In genomic region chr20:53735536-53736050, GRCh38 we compare ENCODE assay signal across 9 cellular contexts.
A peak's percentile ranks its signal among the peaks of the same experiment; 100 is the strongest.
DNase-seq lines count a peak whose midpoint lies in the region; ATAC-seq, FAIRE-seq and TF ChIP-seq lines count a peak whose summit lies in the region.
"Had no signal": no experiment of that assay in that cellular context is flagged by ENCODE, and none has a peak within 500 bp of the region (broad histone marks: within the 10 kb centered on the region; RNA-seq: fewer than 3 reads in every experiment).

No MANE protein-coding gene starts in this region.

- H3K9me3 ChIP-seq in MM.1S (replicated peaks; ENCODE audit: insufficient read depth, low read length) (no peaks in the 10 kb centered on the region), astrocyte (ENCODE audit: insufficient read depth, low read depth, low read length) (no peaks in the 10 kb centered on the region)

- H3K4me2 ChIP-seq in MM.1S (ENCODE audit: low read depth, low read length) (peak overlapping the region; percentile 90), astrocyte (ENCODE audit: low read length) (peak overlapping the region; percentile 82)

- H3K4me1 Mint-ChIP-seq in Calu3 (ENCODE audit: low read depth, unreplicated experiment) (peaks cover 63% of the 10 kb centered on the region), astrocyte (ENCODE audit: low read depth, unreplicated experiment) (peaks cover 62% of the 10 kb centered on the region), mesothelial cell of epicardium (peaks cover 60% of the 10 kb centered on the region)

- H4K20me1 ChIP-seq in MM.1S (ENCODE audit: insufficient read depth, low read length) (no peaks in the 10 kb centered on the region), astrocyte (ENCODE audit: insufficient read depth, low read length) (no peaks in the 10 kb centered on the region)

- peaks cover 46% of the 10 kb centered on the region for H3F3A ChIP-seq in MM.1S (ENCODE audit: insufficient read depth, low read length)

- H3K27me3 ChIP-seq in MM.1S (replicated peaks; ENCODE audit: insufficient read depth, low read length), result no peaks in the 10 kb centered on the region
- no peaks in the 10 kb centered on the region for H3K27me3 ChIP-seq in astrocyte (ENCODE audit: insufficient read depth, low read length)

- H3K36me3 ChIP-seq in MM.1S (replicated peaks; ENCODE audit: insufficient read depth, low read length), result no peaks in the 10 kb centered on the region
- no peaks in the 10 kb centered on the region for H3K36me3 ChIP-seq in astrocyte (ENCODE audit: insufficient read depth, low read length)

- H3K9ac ChIP-seq in MM.1S (ENCODE audit: low read length) (no peak overlapping the region), astrocyte (ENCODE audit: low read length) (peak overlapping the region; percentile 78)

- H2AFZ ChIP-seq in MM.1S (ENCODE audit: low read length) (peak overlapping the region; percentile 8; the same call in 1 of the 2 replicates), astrocyte (ENCODE audit: low read depth, low read length) (no peak overlapping the region)

- peak; percentile 74 for DNase-seq in Calu3
- DNase-seq in MM.1S, result peak; percentile 37
- peak; percentile 98 for DNase-seq in astrocyte (ENCODE audit: low read depth)
- no peak for DNase-seq in mesothelial cell of epicardium (ENCODE audit: low spot score in 2 of 2, unreplicated experiment in 2 of 2)
- DNase-seq in putamen (ENCODE audit: low spot score), result no peak
- DNase-seq: immature natural killer cell had no signal

- BruUV-seq in Calu3 (replicated peaks; lab: Mats Ljungman, UMichigan), result no TSS peak

- H3K9me3 Mint-ChIP-seq in Calu3 (ENCODE audit: low read depth, unreplicated experiment), result peaks cover 4% of the 10 kb centered on the region
- peaks cover 3% of the 10 kb centered on the region for H3K9me3 Mint-ChIP-seq in astrocyte (ENCODE audit: unreplicated experiment)
- no peaks in the 10 kb centered on the region for H3K9me3 Mint-ChIP-seq in mesothelial cell of epicardium

- H3K4me1 ChIP-seq in MM.1S (ENCODE audit: low read length) (peaks cover 32% of the 10 kb centered on the region), astrocyte (ENCODE audit: insufficient read depth, low read length) (peaks cover 58% of the 10 kb centered on the region)

- intact Hi-C loops in Calu3 (cut with micrococcal nuclease; ENCODE audit: unreplicated experiment), result loop anchor here (1.0 to 2.0 kb wide), 4 partner anchors 59 to 179 kb away; no protein-coding TSS in a partner anchor

- CTCF ChIA-PET in Calu3 (lab: Charles Lee), result interaction anchor here (0.5 to 2.5 kb wide), 21 partner anchors 12 to 366 kb away, joined by 3 to 18 read pairs (median 5); no protein-coding TSS in a partner anchor

- H3K27ac ChIP-seq in MM.1S (ENCODE audit: low read length) (peak overlapping the region; percentile 76; the same call in 1 of the 2 replicates), astrocyte (ENCODE audit: low read depth, low read length) (peak overlapping the region; percentile 88)

- H3K27ac Mint-ChIP-seq in Calu3 (ENCODE audit: unreplicated experiment) (peak overlapping the region; percentile 98), astrocyte (ENCODE audit: unreplicated experiment) (peak overlapping the region; percentile 96), mesothelial cell of epicardium (peak overlapping the region; percentile 97)

- H3K27me3 Mint-ChIP-seq in Calu3 (ENCODE audit: unreplicated experiment) (no peaks in the 10 kb centered on the region), astrocyte (ENCODE audit: low read depth, unreplicated experiment) (no peaks in the 10 kb centered on the region), mesothelial cell of epicardium (ENCODE audit: low read depth) (no peaks in the 10 kb centered on the region)

- H3K36me3 Mint-ChIP-seq in Calu3 (ENCODE audit: insufficient read depth, unreplicated experiment) (peaks cover 44% of the 10 kb centered on the region), astrocyte (ENCODE audit: low read depth, unreplicated experiment) (no peaks in the 10 kb centered on the region), mesothelial cell of epicardium (no peaks in the 10 kb centered on the region)

- no peak overlapping the region for H3K4me3 ChIP-seq in MM.1S (ENCODE audit: low read length)
- H3K4me3 ChIP-seq in astrocyte (ENCODE audit: insufficient read depth, low read depth, low read length), result peak overlapping the region; percentile 16

- H3K4me3 Mint-ChIP-seq in Calu3 (ENCODE audit: low read depth, unreplicated experiment) (peak overlapping the region; percentile 77), astrocyte (ENCODE audit: unreplicated experiment) (peak overlapping the region; percentile 10), mesothelial cell of epicardium (peak overlapping the region; percentile 0)
- H3K4me3 Mint-ChIP-seq: immature natural killer cell had no signal

- no peaks in the 10 kb centered on the region for H3K79me2 ChIP-seq in MM.1S (ENCODE audit: low read length)
- H3K79me2 ChIP-seq in astrocyte (ENCODE audit: insufficient read depth, low read length), result no peaks in the 10 kb centered on the region

- TF ChIP-seq CTCF in Calu3 (IDR thresholded peaks at IDR 0.05; ENCODE audit: unreplicated experiment) (no peak), MM.1S (IDR thresholded peaks at IDR 0.05; ENCODE audit: low read length) (no peak), astrocyte (IDR thresholded peaks at IDR 0.05; ENCODE audit: insufficient read depth, low read depth, low read length) (no peak), mesothelial cell of epicardium (IDR thresholded peaks at IDR 0.05; ENCODE audit: unreplicated experiment) (no peak)

- H3K9me2 ChIP-seq in MM.1S (replicated peaks; ENCODE audit: insufficient read depth, low read length), result no peaks in the 10 kb centered on the region

- peak; percentile 90 for FAIRE-seq in astrocyte (lab: Jason Lieb, UNC)

- no peak for ATAC-seq in GM21619 (IDR thresholded peaks at IDR 0.05; ENCODE audit: unreplicated experiment)
- no peak for ATAC-seq in HG02938 (IDR thresholded peaks at IDR 0.05; ENCODE audit: unreplicated experiment)
- ATAC-seq in GM21723 (IDR thresholded peaks at IDR 0.05; ENCODE audit: unreplicated experiment), result no peak

Comparison
In these comparisons a context has a peak if more than half of its experiments do, and no peak if none do; other contexts are left out.
1. DNase-seq: peak in Calu3 (single experiment), MM.1S (single experiment) and astrocyte (single experiment); none in mesothelial cell of epicardium (0 of 2) and putamen (single experiment).
2. H3K4me3 Mint-ChIP-seq: peak in every context shown above with its lines; median percentile 77 in Calu3; 10 in astrocyte; 0 in mesothelial cell of epicardium.
3. Peak in every context shown above with its lines, with median percentiles within 50 percentile points of each other: H3K27ac Mint-ChIP-seq.